In genomic region chr2:28390857-28391563, GRCh38 we compare ENCODE assay signal across 1 cellular context.
TF ChIP-seq lines count a peak whose summit lies in the region.

No MANE protein-coding gene starts in this region.

TF ChIP-seq in HepG2, 621 proteins besides CTCF, POLR2A, EP300 and RAD21 (continued from another document and continues in another):
- TF ChIP-seq ZNF275 (CRISPR knock-in tag; IDR thresholded peaks at IDR 0.05; ENCODE audit: borderline replicate concordance) (0 out of 2 replicates have a peak, but pooled peaks have one; percentile 30), SNAI1 (CRISPR knock-in tag; IDR thresholded peaks at IDR 0.05; ENCODE audit: borderline replicate concordance) (0 out of 2 replicates have a peak, but pooled peaks have one; percentile 23), JUNB (CRISPR knock-in tag; IDR thresholded peaks at IDR 0.05; ENCODE audit: borderline replicate concordance) (no peak), CBX2 (IDR thresholded peaks at IDR 0.05; ENCODE audit: low read depth, low read length) (no peak), CBX2 (CRISPR knock-in tag; IDR thresholded peaks at IDR 0.05; ENCODE audit: low read depth) (no peak), RAD51 (IDR thresholded peaks at IDR 0.05; ENCODE audit: borderline replicate concordance) (no peak), EED (CRISPR knock-in tag; IDR thresholded peaks at IDR 0.05) (peak; percentile 84; the same call in 1 of the 2 replicates), ZNF737 (CRISPR knock-in tag; IDR thresholded peaks at IDR 0.05; ENCODE audit: borderline replicate concordance) (no peak), ZSCAN12 (CRISPR knock-in tag; IDR thresholded peaks at IDR 0.05) (peak; percentile 80; the same call in 1 of the 2 replicates), SOX5 (CRISPR knock-in tag; IDR thresholded peaks at IDR 0.05; ENCODE audit: borderline replicate concordance) (0 out of 2 replicates have a peak, but pooled peaks have one; percentile 4), HNF4A (CRISPR knock-in tag; IDR thresholded peaks at IDR 0.05) (no peak), ZNF547 (CRISPR knock-in tag; IDR thresholded peaks at IDR 0.05) (0 out of 2 replicates have a peak, but pooled peaks have one; percentile 60), ZFP1 (CRISPR knock-in tag; IDR thresholded peaks at IDR 0.05) (peak; percentile 21; the same call in 1 of the 2 replicates), ZBTB20 (CRISPR knock-in tag; IDR thresholded peaks at IDR 0.05; ENCODE audit: borderline replicate concordance, low read depth) (0 out of 2 replicates have a peak, but pooled peaks have one; percentile 2), CSRNP1 (CRISPR knock-in tag; IDR thresholded peaks at IDR 0.05) (peak; percentile 51; the same call in 1 of the 2 replicates), EEA1 (CRISPR knock-in tag; IDR thresholded peaks at IDR 0.05; ENCODE audit: borderline replicate concordance) (no peak), ZNF883 (CRISPR knock-in tag; IDR thresholded peaks at IDR 0.05; ENCODE audit: not compliant biosample characterization) (peak; percentile 78), ZNF101 (CRISPR knock-in tag; IDR thresholded peaks at IDR 0.05; ENCODE audit: borderline replicate concordance, low read depth) (no peak), ZNF777 (CRISPR knock-in tag; IDR thresholded peaks at IDR 0.05) (peak; percentile 71), ARID2 (CRISPR knock-in tag; IDR thresholded peaks at IDR 0.05; ENCODE audit: borderline replicate concordance) (peak; percentile 25; the same call in 1 of the 2 replicates), MXD1 (CRISPR knock-in tag; IDR thresholded peaks at IDR 0.05) (peak; percentile 3; the same call in 1 of the 2 replicates), SOX13 (IDR thresholded peaks at IDR 0.05) (no peak; the same call in none of the 2 replicates), SOX13 (CRISPR knock-in tag; conservative IDR thresholded peaks at IDR 0.05 in 1 of 2, IDR thresholded peaks at IDR 0.05 in 1 of 2) (peak in 1 of 2 experiments; percentile 32; a peak in 1 of 4 replicates), RFXAP (CRISPR knock-in tag; IDR thresholded peaks at IDR 0.05; ENCODE audit: borderline replicate concordance) (peak; percentile 83; the same call in 1 of the 2 replicates), IRF2 (CRISPR knock-in tag; IDR thresholded peaks at IDR 0.05) (peak; percentile 30; the same call in 1 of the 2 replicates), ZNF232 (CRISPR knock-in tag; IDR thresholded peaks at IDR 0.05; ENCODE audit: borderline replicate concordance) (peak; percentile 79), ZBTB10 (CRISPR knock-in tag; IDR thresholded peaks at IDR 0.05; ENCODE audit: borderline replicate concordance) (peak; percentile 76; the same call in 1 of the 2 replicates), MTA3 (CRISPR knock-in tag; IDR thresholded peaks at IDR 0.05) (no peak), ATAD3A (CRISPR knock-in tag; IDR thresholded peaks at IDR 0.05) (no peak), GATAD2A (CRISPR knock-in tag; IDR thresholded peaks at IDR 0.05) (0 out of 2 replicates have a peak, but pooled peaks have one; percentile 39), PHF21A (CRISPR knock-in tag; IDR thresholded peaks at IDR 0.05) (peak; percentile 41), NAIF1 (CRISPR knock-in tag; IDR thresholded peaks at IDR 0.05; ENCODE audit: borderline replicate concordance) (peak; percentile 93), ZNF121 (CRISPR knock-in tag; IDR thresholded peaks at IDR 0.05) (peak; percentile 57; the same call in 1 of the 2 replicates), KIAA2018 (CRISPR knock-in tag; IDR thresholded peaks at IDR 0.05; ENCODE audit: borderline replicate concordance) (no peak), SALL1 (CRISPR knock-in tag; IDR thresholded peaks at IDR 0.05) (no peak; the same call in 1 of the 2 replicates)
- TF ChIP-seq, protein P1, sequence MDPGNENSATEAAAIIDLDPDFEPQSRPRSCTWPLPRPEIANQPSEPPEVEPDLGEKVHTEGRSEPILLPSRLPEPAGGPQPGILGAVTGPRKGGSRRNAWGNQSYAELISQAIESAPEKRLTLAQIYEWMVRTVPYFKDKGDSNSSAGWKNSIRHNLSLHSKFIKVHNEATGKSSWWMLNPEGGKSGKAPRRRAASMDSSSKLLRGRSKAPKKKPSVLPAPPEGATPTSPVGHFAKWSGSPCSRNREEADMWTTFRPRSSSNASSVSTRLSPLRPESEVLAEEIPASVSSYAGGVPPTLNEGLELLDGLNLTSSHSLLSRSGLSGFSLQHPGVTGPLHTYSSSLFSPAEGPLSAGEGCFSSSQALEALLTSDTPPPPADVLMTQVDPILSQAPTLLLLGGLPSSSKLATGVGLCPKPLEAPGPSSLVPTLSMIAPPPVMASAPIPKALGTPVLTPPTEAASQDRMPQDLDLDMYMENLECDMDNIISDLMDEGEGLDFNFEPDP (CRISPR knock-in tag; conservative IDR thresholded peaks at IDR 0.05) = no peak
- TF ChIP-seq, protein P2, sequence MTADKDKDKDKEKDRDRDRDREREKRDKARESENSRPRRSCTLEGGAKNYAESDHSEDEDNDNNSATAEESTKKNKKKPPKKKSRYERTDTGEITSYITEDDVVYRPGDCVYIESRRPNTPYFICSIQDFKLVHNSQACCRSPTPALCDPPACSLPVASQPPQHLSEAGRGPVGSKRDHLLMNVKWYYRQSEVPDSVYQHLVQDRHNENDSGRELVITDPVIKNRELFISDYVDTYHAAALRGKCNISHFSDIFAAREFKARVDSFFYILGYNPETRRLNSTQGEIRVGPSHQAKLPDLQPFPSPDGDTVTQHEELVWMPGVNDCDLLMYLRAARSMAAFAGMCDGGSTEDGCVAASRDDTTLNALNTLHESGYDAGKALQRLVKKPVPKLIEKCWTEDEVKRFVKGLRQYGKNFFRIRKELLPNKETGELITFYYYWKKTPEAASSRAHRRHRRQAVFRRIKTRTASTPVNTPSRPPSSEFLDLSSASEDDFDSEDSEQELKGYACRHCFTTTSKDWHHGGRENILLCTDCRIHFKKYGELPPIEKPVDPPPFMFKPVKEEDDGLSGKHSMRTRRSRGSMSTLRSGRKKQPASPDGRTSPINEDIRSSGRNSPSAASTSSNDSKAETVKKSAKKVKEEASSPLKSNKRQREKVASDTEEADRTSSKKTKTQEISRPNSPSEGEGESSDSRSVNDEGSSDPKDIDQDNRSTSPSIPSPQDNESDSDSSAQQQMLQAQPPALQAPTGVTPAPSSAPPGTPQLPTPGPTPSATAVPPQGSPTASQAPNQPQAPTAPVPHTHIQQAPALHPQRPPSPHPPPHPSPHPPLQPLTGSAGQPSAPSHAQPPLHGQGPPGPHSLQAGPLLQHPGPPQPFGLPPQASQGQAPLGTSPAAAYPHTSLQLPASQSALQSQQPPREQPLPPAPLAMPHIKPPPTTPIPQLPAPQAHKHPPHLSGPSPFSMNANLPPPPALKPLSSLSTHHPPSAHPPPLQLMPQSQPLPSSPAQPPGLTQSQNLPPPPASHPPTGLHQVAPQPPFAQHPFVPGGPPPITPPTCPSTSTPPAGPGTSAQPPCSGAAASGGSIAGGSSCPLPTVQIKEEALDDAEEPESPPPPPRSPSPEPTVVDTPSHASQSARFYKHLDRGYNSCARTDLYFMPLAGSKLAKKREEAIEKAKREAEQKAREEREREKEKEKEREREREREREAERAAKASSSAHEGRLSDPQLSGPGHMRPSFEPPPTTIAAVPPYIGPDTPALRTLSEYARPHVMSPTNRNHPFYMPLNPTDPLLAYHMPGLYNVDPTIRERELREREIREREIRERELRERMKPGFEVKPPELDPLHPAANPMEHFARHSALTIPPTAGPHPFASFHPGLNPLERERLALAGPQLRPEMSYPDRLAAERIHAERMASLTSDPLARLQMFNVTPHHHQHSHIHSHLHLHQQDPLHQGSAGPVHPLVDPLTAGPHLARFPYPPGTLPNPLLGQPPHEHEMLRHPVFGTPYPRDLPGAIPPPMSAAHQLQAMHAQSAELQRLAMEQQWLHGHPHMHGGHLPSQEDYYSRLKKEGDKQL (CRISPR knock-in tag; IDR thresholded peaks at IDR 0.05; ENCODE audit: low read depth) = no peak
